ENCODE assay signal across 10 cellular contexts in genomic region chr22:41957941-41958556, GRCh38. TPM values are rescaled to one million over a fixed set of nuclear protein-coding genes. Genes with fewer than 3 reads are reported as not detected.
DNase-seq lines count a peak whose midpoint lies in the region; ATAC-seq and TF ChIP-seq lines count a peak whose summit lies in the region.
"Had no signal": no experiment of that assay in that cellular context is flagged by ENCODE, and none has a peak within 500 bp of the region (broad histone marks: within the 10 kb centered on the region; RNA-seq: fewer than 3 reads in every experiment).

No MANE protein-coding gene starts in this region.

- peak overlapping the region; percentile 50 for H3K14ac ChIP-seq in H9 (ENCODE audit: insufficient read depth, low read length)

- H2BK120ac ChIP-seq in H9 (ENCODE audit: low read depth, low read length, poor library complexity, severe bottlenecking), result no peak overlapping the region

- H3K27ac ChIP-seq in H9 (ENCODE audit: insufficient read length, low read depth, low read length) (no peak overlapping the region), RWPE2 (ENCODE audit: poor library complexity, severe bottlenecking) (no peak overlapping the region), smooth muscle cell (ENCODE audit: low read depth) (no peak overlapping the region)

- H3K79me2 ChIP-seq in H9 (ENCODE audit: insufficient read depth, low read length) (no peaks in the 10 kb centered on the region), smooth muscle cell (ENCODE audit: low read depth) (no peaks in the 10 kb centered on the region)

- no peak overlapping the region for H3K9ac ChIP-seq in H9 (ENCODE audit: extremely low read depth, insufficient read length, low read length)
- no peak overlapping the region for H3K9ac ChIP-seq in smooth muscle cell (ENCODE audit: low read depth)

- peak overlapping the region; percentile 47 for H3K18ac ChIP-seq in H9 (ENCODE audit: insufficient read length, low read depth, low read length)

- H3K27me3 Mint-ChIP-seq in H9 (ENCODE audit: low read depth), result peaks cover 42% of the 10 kb centered on the region

- H4K5ac ChIP-seq in H9 (ENCODE audit: insufficient read length, low read depth, low read length), result no peak overlapping the region

- DNase-seq in H9 (no peak), RWPE2 (ENCODE audit: low spot score) (no peak), left cardiac atrium (no peak), smooth muscle cell (lab: John Stamatoyannopoulos, UW; ENCODE audit: unreplicated experiment) (no peak), KG1 (lab: John Stamatoyannopoulos, UW) (no peak), mesenteric fat pad (ENCODE audit: low spot score) (no peak), globus pallidus (ENCODE audit: low spot score) (no peak)
- DNase-seq: PC-3 had no signal

- intact Hi-C loops in left cardiac atrium (cut with DNase I), result loop anchor here in 1 of 2 donors (5.0 kb wide), 1 partner anchor 484 kb away; no protein-coding TSS in a partner anchor

- H3K9me3 Mint-ChIP-seq in H9, result peaks cover 2% of the 10 kb centered on the region in 2 experiments; a peak in 4 of 5 replicates

- H4K91ac ChIP-seq in H9 (ENCODE audit: insufficient read length, low read depth, low read length), result no peak overlapping the region

- H3T11ph ChIP-seq in H9 (ENCODE audit: low read length), result no peak overlapping the region

- H3K9me3 ChIP-seq in H9 (ENCODE audit: control insufficient read depth, low read depth, low read length) (no peaks in the 10 kb centered on the region), RWPE2 (ENCODE audit: severe bottlenecking) (no peaks in the 10 kb centered on the region), smooth muscle cell (replicated peaks; ENCODE audit: low read depth) (no peaks in the 10 kb centered on the region)

- no peak overlapping the region for H4K8ac ChIP-seq in H9 (replicated peaks; ENCODE audit: insufficient read length, low read depth, low read length)

- no CpG with 5 or more reads among the region's 23 CpGs for WGBS in H9 (ENCODE audit: extremely low coverage, insufficient read length, low lambda C conversion rate)
- 71% methylated on average over 14 of the region's 23 CpGs for WGBS in smooth muscle cell (ENCODE audit: low lambda C conversion rate)

- no peaks in the 10 kb centered on the region for H3K79me1 ChIP-seq in H9 (ENCODE audit: insufficient read depth, low read depth, low read length, poor library complexity, severe bottlenecking)

- H3K4me1 Mint-ChIP-seq in H9, result peaks cover 14 to 23% of the 10 kb centered on the region in 2 experiments

- H3K23me2 ChIP-seq in H9 (ENCODE audit: insufficient read length, low read depth, low read length, poor library complexity, severe bottlenecking), result no peaks in the 10 kb centered on the region

- ATAC-seq in RWPE2 (ENCODE audit: low read depth) (no peak), left cardiac atrium (peak; percentile 10 to 15), HG02852 (IDR thresholded peaks at IDR 0.05; ENCODE audit: unreplicated experiment) (no peak)
- ATAC-seq: PC-3 had no signal

- peak; percentile 46; the same call in 1 of the 3 replicates for TF ChIP-seq CTCF in H9 (conservative IDR thresholded peaks at IDR 0.05)
- TF ChIP-seq CTCF in RWPE2 (IDR thresholded peaks at IDR 0.05; ENCODE audit: poor library complexity, severe bottlenecking), result peak; percentile 48
- TF ChIP-seq CTCF in smooth muscle cell (IDR thresholded peaks at IDR 0.05; ENCODE audit: borderline replicate concordance, insufficient read depth, poor library complexity, severe bottlenecking), result no peak

- no peak overlapping the region for H2AK5ac ChIP-seq in H9 (ENCODE audit: insufficient read length, low read length)

- H3K36me3 ChIP-seq in RWPE2 (ENCODE audit: low read depth) (no peaks in the 10 kb centered on the region), smooth muscle cell (ENCODE audit: low read depth) (no peaks in the 10 kb centered on the region)

- no peak overlapping the region for H3K4ac ChIP-seq in H9 (ENCODE audit: low read depth, low read length)

- H2BK20ac ChIP-seq in H9 (ENCODE audit: low read depth, low read length, poor library complexity, severe bottlenecking), result no peak overlapping the region

- H3K56ac ChIP-seq in H9 (ENCODE audit: insufficient read length, low read depth, low read length), result no peak overlapping the region

- no peaks in the 10 kb centered on the region for H3F3A ChIP-seq in smooth muscle cell (ENCODE audit: low read depth)

- no peak overlapping the region for H3K23ac ChIP-seq in H9 (ENCODE audit: insufficient read length, low read depth, low read length)

- H3K27ac Mint-ChIP-seq in H9, result no peak overlapping the region

- H2AFZ ChIP-seq in H9 (ENCODE audit: low read length), result no peak overlapping the region
- H2AFZ ChIP-seq in smooth muscle cell (ENCODE audit: low read depth), result peak overlapping the region; percentile 62

- peak overlapping the region; percentile 44 for H3K4me2 ChIP-seq in H9 (ENCODE audit: insufficient read depth, insufficient read length, low read length)
- peak overlapping the region; percentile 81 for H3K4me2 ChIP-seq in smooth muscle cell

- H2BK5ac ChIP-seq in H9 (ENCODE audit: insufficient read length, low read length), result no peak overlapping the region

- H3K4me1 ChIP-seq in H9 (ENCODE audit: insufficient read depth, low read length), result no peaks in the 10 kb centered on the region
- H3K4me1 ChIP-seq in RWPE2 (ENCODE audit: insufficient read depth, poor library complexity, severe bottlenecking), result no peaks in the 10 kb centered on the region
- H3K4me1 ChIP-seq in smooth muscle cell (ENCODE audit: low read depth), result no peaks in the 10 kb centered on the region

- no peak overlapping the region for H3K4me3 ChIP-seq in RWPE2 (ENCODE audit: severe bottlenecking)
- no peak overlapping the region for H3K4me3 ChIP-seq in smooth muscle cell

- H3K36me3 Mint-ChIP-seq in H9 (ENCODE audit: insufficient read depth in 1 of 3, low read depth in 3 of 3), result peaks cover 0 to 4% (median 3%) of the 10 kb centered on the region in 3 experiments; a peak in 5 of 7 replicates

- H2BK12ac ChIP-seq in H9 (ENCODE audit: insufficient read length, low read depth, low read length), result no peak overlapping the region

- H4K20me1 ChIP-seq in H9 (ENCODE audit: control insufficient read depth, insufficient read depth, insufficient read length), result no peaks in the 10 kb centered on the region
- H4K20me1 ChIP-seq in smooth muscle cell (ENCODE audit: low read depth), result no peaks in the 10 kb centered on the region

- no peak overlapping the region for H2BK15ac ChIP-seq in H9 (ENCODE audit: low read depth, low read length)

- H3K4me3 Mint-ChIP-seq in H9, result peak overlapping the region; percentile 34 to 42

- no peaks in the 10 kb centered on the region for H3K27me3 ChIP-seq in H9 (ENCODE audit: insufficient read depth, low read length)
- no peaks in the 10 kb centered on the region for H3K27me3 ChIP-seq in RWPE2 (ENCODE audit: insufficient read depth, poor library complexity, severe bottlenecking)
- H3K27me3 ChIP-seq in smooth muscle cell (ENCODE audit: low read depth), result no peaks in the 10 kb centered on the region
- H3K27me3 ChIP-seq: dorsolateral prefrontal cortex had no signal

RNA-seq across cellular contexts. Expression of gene CENPM, which starts 11.1 kb away (rescaled TPM):
- total RNA-seq in H9 (2021) (36.5 and 37.2 TPM in 2 replicates), left cardiac atrium (1 to 10 TPM in 1 of 2 donors, under 1 TPM in 1; 0.79 to 2.0 TPM), smooth muscle cell (3.5 and 5.6 TPM in 2 replicates), mesenteric fat pad (not detected)
- 13.5 and 16.0 TPM in 2 replicates for polyA plus RNA-seq in smooth muscle cell

RNA-seq across cellular contexts. Expression of gene SEPTIN3, which starts 11.2 kb away (rescaled TPM):
- 32.4 and 33.3 TPM in 2 replicates for total RNA-seq in H9 (2021)
- total RNA-seq in left cardiac atrium, result under 1 TPM; 0.09 to 0.24 TPM
- total RNA-seq in smooth muscle cell, result 0.99 and 1.3 TPM in 2 replicates
- polyA plus RNA-seq in smooth muscle cell, result 0.65 and 1.1 TPM in 2 replicates
- 0.55 TPM for total RNA-seq in mesenteric fat pad

RNA-seq across cellular contexts. Expression of gene TNFRSF13C, which starts 31.4 kb away (rescaled TPM):
- 1.6 and 1.9 TPM in 2 replicates for total RNA-seq in H9 (2021)
- under 1 TPM; 0.29 to 0.44 TPM for total RNA-seq in left cardiac atrium
- total RNA-seq in smooth muscle cell, result not detected in 2 replicates
- polyA plus RNA-seq in smooth muscle cell, result 0.15 and 0.37 TPM in 2 replicates
- total RNA-seq in mesenteric fat pad, result 0.19 TPM

RNA-seq across cellular contexts. Expression of gene WBP2NL, which starts 40.5 kb away (rescaled TPM):
- total RNA-seq in H9 (2021), result 0.22 TPM in 1 of 2 replicates, not detected in the other
- total RNA-seq in left cardiac atrium, result under 1 TPM; 0.42 to 0.50 TPM
- not detected in 2 replicates for total RNA-seq in smooth muscle cell
- 0.10 and 0.26 TPM in 2 replicates for polyA plus RNA-seq in smooth muscle cell
- 0.61 TPM for total RNA-seq in mesenteric fat pad

Comparison
In these comparisons a context has a peak if more than half of its experiments do, and no peak if none do; other contexts are left out.
1. ATAC-seq: peak in left cardiac atrium (2 of 2); none in RWPE2 (single experiment) and HG02852 (single experiment).
2. RNA of gene SEPTIN3, which starts 11.2 kb away (total RNA-seq): 32.4 to 33.3 TPM in H9; 0.99 to 1.3 TPM in smooth muscle cell, 0.55 TPM in mesenteric fat pad (single experiment) and 0.09 to 0.24 TPM in left cardiac atrium; every median in the first group is over 10 times any median in the second.